8 cellular contexts compared by ENCODE assay signal in the genomic region with DNA sequence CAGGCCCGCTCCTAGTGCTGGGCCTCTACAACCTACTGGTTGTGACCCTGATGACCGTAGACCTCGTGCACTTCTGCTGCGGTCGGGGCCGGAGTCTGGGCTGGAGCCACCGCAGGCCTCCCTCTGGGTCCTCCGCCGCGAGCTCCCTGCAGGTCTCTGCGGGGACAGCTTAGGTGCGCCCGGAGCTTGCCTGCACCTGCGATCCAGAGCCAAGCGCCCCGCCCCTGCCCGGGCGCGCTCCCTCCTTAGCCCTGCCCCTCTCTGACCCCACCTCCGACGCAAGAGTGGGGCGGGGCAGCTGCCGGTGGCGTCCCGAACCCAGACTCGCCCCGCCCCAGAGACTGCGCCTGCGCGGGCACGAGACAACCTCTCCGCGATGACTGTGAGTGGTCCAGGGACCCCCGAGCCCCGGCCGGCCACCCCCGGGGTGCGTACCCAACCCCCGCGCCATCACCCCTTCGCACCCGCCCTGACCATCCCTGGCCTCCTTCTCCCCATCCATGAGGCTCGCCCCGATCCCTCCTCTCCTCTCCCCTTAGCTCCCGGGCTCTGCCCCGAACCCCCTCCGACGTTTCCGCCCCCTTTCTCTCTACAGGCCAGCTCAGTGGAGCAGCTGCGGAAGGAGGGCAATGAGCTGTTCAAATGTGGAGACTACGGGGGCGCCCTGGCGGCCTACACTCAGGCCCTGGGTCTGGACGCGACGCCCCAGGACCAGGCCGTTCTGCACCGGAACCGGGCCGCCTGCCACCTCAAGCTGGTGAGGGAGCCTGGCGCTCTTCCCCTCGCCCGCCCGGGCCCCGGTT. TPM values are rescaled to one million over a fixed set of nuclear protein-coding genes. Genes with fewer than 3 reads are reported as not detected.
DNase-seq lines count a peak whose midpoint lies in the region; ATAC-seq and TF ChIP-seq lines count a peak whose summit lies in the region.

UNC45A (plus strand) TSS at position 337 of the 803 bp plus-strand sequence; CDS start at position 377, 40 bp downstream.

- no peaks in the 10 kb centered on the region for H3K27me3 Mint-ChIP-seq in dendritic cell treated with granulocyte-macrophage colony-stimulating factor and Interleukin-4, amounts not matched to agents 40 ng/mL and 50 ng/mL, for 4 days

- no peaks in the 10 kb centered on the region for H3K9me3 ChIP-seq in BLaER1 treated with 17β-estradiol and CSF1 and Interleukin-3, amounts not matched to agents 10 nM and 100 nM (replicated peaks in 1 of 11)
- H3K9me3 ChIP-seq in liver (ENCODE audit: control insufficient read depth in 4 of 4, low read length in 3 of 4) = no peaks in the 10 kb centered on the region

- H3K27ac Mint-ChIP-seq in dendritic cell treated with granulocyte-macrophage colony-stimulating factor and Interleukin-4, amounts not matched to agents 40 ng/mL and 50 ng/mL, for 4 days = peak within 1 kb of the TSS; percentile 90

- peaks cover 38% of the 10 kb centered on the region for H3K36me3 Mint-ChIP-seq in dendritic cell treated with granulocyte-macrophage colony-stimulating factor and Interleukin-4, amounts not matched to agents 40 ng/mL and 50 ng/mL, for 4 days (ENCODE audit: low read depth)

- DNase-seq in NCI-H69 (lab: John Stamatoyannopoulos, UW) = peak; percentile 93
- peak; percentile 90 to 91 for DNase-seq in activated CD4-positive, alpha-beta T cell treated with anti-CD3 and anti-CD28 coated beads, Interleukin-2, amount 50 U/mL, for 24 hours (ENCODE audit: low read depth in 1 of 2, low spot score in 1 of 2)
- DNase-seq in stimulated activated CD4-positive, alpha-beta T cell treated with anti-CD3 and anti-CD28 coated beads, Interleukin-4, amount 100 ng/mL, for 24 hours = peak; percentile 96

- 1% methylated on average over 65 of the region's 65 CpGs for WGBS in liver

- H3K9me3 Mint-ChIP-seq in dendritic cell treated with granulocyte-macrophage colony-stimulating factor and Interleukin-4, amounts not matched to agents 40 ng/mL and 50 ng/mL, for 4 days = no peaks in the 10 kb centered on the region

- peaks cover 51% of the 10 kb centered on the region for H3K4me1 Mint-ChIP-seq in dendritic cell treated with granulocyte-macrophage colony-stimulating factor and Interleukin-4, amounts not matched to agents 40 ng/mL and 50 ng/mL, for 4 days (ENCODE audit: low read depth)

- TF ChIP-seq CTCF in liver (IDR thresholded peaks at IDR 0.05; ENCODE audit: low read depth, low read length, missing input control) = no peak

- H3K27me3 ChIP-seq in BLaER1 treated with 17β-estradiol and CSF1 and Interleukin-3, amounts not matched to agents 10 nM and 100 nM = no peaks in the 10 kb centered on the region
- no peaks in the 10 kb centered on the region for H3K27me3 ChIP-seq in liver (ENCODE audit: control insufficient read depth in 4 of 4, insufficient read depth in 4 of 4, low read length in 3 of 4)

- H3K4me2 ChIP-seq in BLaER1 treated with 17β-estradiol and CSF1 and Interleukin-3, amounts not matched to agents 10 nM and 100 nM = peak within 1 kb of the TSS; percentile 85 to 100 (median 98)

- peaks cover 7 to 40% (median 25%) of the 10 kb centered on the region in 11 experiments; a peak in 17 of 22 replicates for H4K20me1 ChIP-seq in BLaER1 treated with 17β-estradiol and CSF1 and Interleukin-3, amounts not matched to agents 10 nM and 100 nM

- peaks cover 33 to 44% (median 39%) of the 10 kb centered on the region in 11 experiments for H3K36me3 ChIP-seq in BLaER1 treated with 17β-estradiol and CSF1 and Interleukin-3, amounts not matched to agents 10 nM and 100 nM
- H3K36me3 ChIP-seq in liver (ENCODE audit: control insufficient read depth in 4 of 4, insufficient read depth in 3 of 4, low read depth in 1 of 4, low read length in 3 of 4) = peaks cover 3 to 11% (median 6%) of the 10 kb centered on the region in 4 donors

- H3K27ac ChIP-seq in BLaER1 treated with 17β-estradiol and CSF1 and Interleukin-3, amounts not matched to agents 10 nM and 100 nM = peak within 1 kb of the TSS; percentile 47 to 87 (median 80); a peak in 21 of 22 replicates
- H3K27ac ChIP-seq in liver (ENCODE audit: low read depth in 1 of 2, low read length in 2 of 2) = peak within 1 kb of the TSS; percentile 53 to 68

- peak within 1 kb of the TSS; percentile 69 to 84 (median 80) for H3K4me3 ChIP-seq in BLaER1 treated with 17β-estradiol and CSF1 and Interleukin-3, amounts not matched to agents 10 nM and 100 nM
- H3K4me3 ChIP-seq in liver (ENCODE audit: low read depth in 1 of 3, low read length in 3 of 3) = peak within 1 kb of the TSS; percentile 36 to 55 (median 44)

- intact Hi-C loops in dendritic cell treated with granulocyte-macrophage colony-stimulating factor and Interleukin-4, amounts not matched to agents 40 ng/mL and 50 ng/mL, for 4 days (cut with micrococcal nuclease) = loop anchor here (2.0 to 10.0 kb wide), 2 partner anchors 32 to 50 kb away; partner anchors contain the start of genes FES and MAN2A2

- peak within 1 kb of the TSS; percentile 94 for H3K4me3 Mint-ChIP-seq in dendritic cell treated with granulocyte-macrophage colony-stimulating factor and Interleukin-4, amounts not matched to agents 40 ng/mL and 50 ng/mL, for 4 days

- peak; percentile 61 for ATAC-seq in GM19351 (IDR thresholded peaks at IDR 0.05; ENCODE audit: unreplicated experiment)
- ATAC-seq in HG03520 (IDR thresholded peaks at IDR 0.05; ENCODE audit: unreplicated experiment) = peak; percentile 51

- TF ChIP-seq RAD21 in liver (IDR thresholded peaks at IDR 0.05) = no peak

- H3K4me1 ChIP-seq in BLaER1 treated with 17β-estradiol and CSF1 and Interleukin-3, amounts not matched to agents 10 nM and 100 nM = peaks cover 56 to 77% (median 71%) of the 10 kb centered on the region in 10 experiments
- H3K4me1 ChIP-seq in liver (ENCODE audit: control insufficient read depth in 4 of 4, insufficient read depth in 4 of 4, low read length in 3 of 4) = peaks cover 2 to 38% (median 30%) of the 10 kb centered on the region in 4 donors

- H3K9ac ChIP-seq in BLaER1 treated with 17β-estradiol and CSF1 and Interleukin-3, amounts not matched to agents 10 nM and 100 nM = peak within 1 kb of the TSS; percentile 86 to 94 (median 88)
- H3K9ac ChIP-seq in liver (ENCODE audit: low read depth in 1 of 2, low read length in 2 of 2) = peak within 1 kb of the TSS; percentile 48 to 78

TF ChIP-seq in liver, 16 proteins besides CTCF, POLR2A, EP300 and RAD21:
- peak in 1 of 2 donors; percentile 6 for TF ChIP-seq HNF4A (conservative IDR thresholded peaks at IDR 0.05)
- no peak for TF ChIP-seq NR2F2 (IDR thresholded peaks at IDR 0.05)
- TF ChIP-seq RXRA (IDR thresholded peaks at IDR 0.05) = no peak
- TF ChIP-seq EGR1 (IDR thresholded peaks at IDR 0.05; ENCODE audit: low read depth in 2 of 2) = no peak
- TF ChIP-seq, protein P1, sequence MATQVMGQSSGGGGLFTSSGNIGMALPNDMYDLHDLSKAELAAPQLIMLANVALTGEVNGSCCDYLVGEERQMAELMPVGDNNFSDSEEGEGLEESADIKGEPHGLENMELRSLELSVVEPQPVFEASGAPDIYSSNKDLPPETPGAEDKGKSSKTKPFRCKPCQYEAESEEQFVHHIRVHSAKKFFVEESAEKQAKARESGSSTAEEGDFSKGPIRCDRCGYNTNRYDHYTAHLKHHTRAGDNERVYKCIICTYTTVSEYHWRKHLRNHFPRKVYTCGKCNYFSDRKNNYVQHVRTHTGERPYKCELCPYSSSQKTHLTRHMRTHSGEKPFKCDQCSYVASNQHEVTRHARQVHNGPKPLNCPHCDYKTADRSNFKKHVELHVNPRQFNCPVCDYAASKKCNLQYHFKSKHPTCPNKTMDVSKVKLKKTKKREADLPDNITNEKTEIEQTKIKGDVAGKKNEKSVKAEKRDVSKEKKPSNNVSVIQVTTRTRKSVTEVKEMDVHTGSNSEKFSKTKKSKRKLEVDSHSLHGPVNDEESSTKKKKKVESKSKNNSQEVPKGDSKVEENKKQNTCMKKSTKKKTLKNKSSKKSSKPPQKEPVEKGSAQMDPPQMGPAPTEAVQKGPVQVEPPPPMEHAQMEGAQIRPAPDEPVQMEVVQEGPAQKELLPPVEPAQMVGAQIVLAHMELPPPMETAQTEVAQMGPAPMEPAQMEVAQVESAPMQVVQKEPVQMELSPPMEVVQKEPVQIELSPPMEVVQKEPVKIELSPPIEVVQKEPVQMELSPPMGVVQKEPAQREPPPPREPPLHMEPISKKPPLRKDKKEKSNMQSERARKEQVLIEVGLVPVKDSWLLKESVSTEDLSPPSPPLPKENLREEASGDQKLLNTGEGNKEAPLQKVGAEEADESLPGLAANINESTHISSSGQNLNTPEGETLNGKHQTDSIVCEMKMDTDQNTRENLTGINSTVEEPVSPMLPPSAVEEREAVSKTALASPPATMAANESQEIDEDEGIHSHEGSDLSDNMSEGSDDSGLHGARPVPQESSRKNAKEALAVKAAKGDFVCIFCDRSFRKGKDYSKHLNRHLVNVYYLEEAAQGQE (IDR thresholded peaks at IDR 0.05) = no peak
- TF ChIP-seq YY1 (IDR thresholded peaks at IDR 0.05) = no peak

RNA-seq across cellular contexts. Expression of gene UNC45A, which starts in this region (rescaled TPM):
- 10 to 100 TPM; 30.4 to 31.2 TPM for total RNA-seq in liver
- polyA plus RNA-seq in liver = 10 to 100 TPM; 13.9 to 19.5 TPM

Comparison
In these comparisons a context has a peak if more than half of its experiments do, and no peak if none do; other contexts are left out.
1. Peak in every context shown above with its lines: DNase-seq, ATAC-seq, H3K4me3 ChIP-seq and H3K27ac ChIP-seq.